Comparison of ENCODE assay signal across 31 cellular contexts in genomic region chr22:22536515-22536914, GRCh38. TPM values are rescaled to one million over a fixed set of nuclear protein-coding genes. Genes with fewer than 3 reads are reported as not detected.
"Had no signal": no experiment of that assay in that cellular context is flagged by ENCODE, and none has a peak within 500 bp of the region (broad histone marks: within the 10 kb centered on the region; RNA-seq: fewer than 3 reads in every experiment).

No MANE protein-coding gene starts in this region.

- H3K9me3 ChIP-seq: suprapubic skin, testis, thoracic aorta, thyroid gland, tibial artery, tibial nerve, transverse colon, upper lobe of left lung, upper lobe of right lung, uterus, vagina had no signal

- ATAC-seq: stimulated activated effector memory CD8-positive, alpha-beta T cell treated with anti-CD3 and anti-CD28 coated beads, Interleukin-12 subunit alpha, Interleukin-12 subunit beta, amount 100 ng/mL, for 72 hours; stimulated activated memory B cell treated with anti-CD40 and anti-IgM and Interleukin-4, amounts not matched to agents 10 μg/mL and 1 μg/mL and 100 μg/mL, for 72 hours; stimulated activated naive B cell treated with anti-CD40 and anti-IgM and Interleukin-4, amounts not matched to agents 10 μg/mL and 1 μg/mL and 100 μg/mL, for 72 hours; stimulated activated naive CD8-positive, alpha-beta T cell treated with anti-CD3 and anti-CD28 coated beads, Interleukin-15, amount 100 ng/mL, for 72 hours; stimulated activated naive CD8-positive, alpha-beta T cell treated with anti-CD3 and anti-CD28 coated beads, Interleukin-15, Interleukin-2, amounts not matched to agents 100 U/mL and 50 U/mL, for 24 hours; upper lobe of right lung had no signal

- H3K27ac ChIP-seq: stomach, suprapubic skin, testis, thoracic aorta, thyroid gland, tibial artery, tibial nerve, transverse colon, upper lobe of left lung, upper lobe of right lung, uterus, vagina had no signal

- DNase-seq: stimulated activated CD4-positive, alpha-beta T cell treated with anti-CD3 and anti-CD28 coated beads, Interleukin-2, amount 100 ng/mL, for 48 hours; stimulated activated CD4-positive, alpha-beta T cell treated with anti-CD3 and anti-CD28 coated beads, Interleukin-4, amount 100 ng/mL, for 1 hour; stimulated activated CD4-positive, alpha-beta T cell treated with anti-CD3 and anti-CD28 coated beads, Interleukin-4, amount 100 ng/mL, for 24 hours; stimulated activated CD4-positive, alpha-beta T cell treated with anti-CD3 and anti-CD28 coated beads, Interleukin-4, amount 100 ng/mL, for 4 hours; stimulated activated CD8-positive, alpha-beta memory T cell treated with anti-CD3 and anti-CD28 coated beads, Interleukin-4, amount 100 ng/mL, for 48 hours; stimulated activated naive B cell treated with anti-CD40 and anti-IgM and Interleukin-4, amounts not matched to agents 10 μg/mL and 1 μg/mL and 100 μg/mL, for 72 hours; stimulated activated naive CD4-positive, alpha-beta T cell; stimulated activated naive CD4-positive, alpha-beta T cell treated with Interleukin-2 at 50 U/mL for 16 hours; stimulated activated naive CD8-positive, alpha-beta T cell treated with anti-CD3 and anti-CD28 coated beads, Interleukin-15, amount 100 ng/mL, for 72 hours; stimulated activated naive CD8-positive, alpha-beta T cell treated with anti-CD3 and anti-CD28 coated beads, Interleukin-15, Interleukin-2, amounts not matched to agents 100 U/mL and 50 U/mL, for 24 hours; stomach; substantia nigra; testis; thyroid gland; tibial artery; transverse colon; trophoblast cell; upper lobe of left lung; upper lobe of right lung; uterus had no signal

- H3K27me3 ChIP-seq: testis, thyroid gland, tibial nerve, transverse colon, upper lobe of left lung, uterus, vagina had no signal

- H3K36me3 ChIP-seq: stomach, suprapubic skin, thoracic aorta, thyroid gland, tibial artery, tibial nerve, transverse colon, upper lobe of left lung, upper lobe of right lung, uterus, vagina had no signal

- H3K4me1 ChIP-seq: stomach, suprapubic skin, testis, thyroid gland, tibial artery, tibial nerve, transverse colon, upper lobe of left lung, upper lobe of right lung, uterus, vagina had no signal

- FAIRE-seq: urothelium cell line had no signal

- H3K4me3 ChIP-seq: stomach, suprapubic skin, testis, thoracic aorta, thyroid gland, tibial artery, tibial nerve, transverse colon, upper lobe of left lung, upper lobe of right lung, uterus, vagina had no signal

RNA-seq across cellular contexts. Expression of gene ZNF280A, which starts 16.4 kb away (rescaled TPM):
- total RNA-seq: stomach, subcutaneous adipose tissue, suprapubic skin, temporal lobe, thoracic aorta, thyroid gland, transverse colon, upper lobe of left lung, upper lobe of right lung, ureter, urinary bladder, uterus, vagina had no signal
- polyA plus RNA-seq: stomach, urinary bladder had no signal

RNA-seq across cellular contexts. Expression of gene PRAME, which starts 22.6 kb away (rescaled TPM):
- total RNA-seq: stomach, subcutaneous adipose tissue, suprapubic skin, temporal lobe, thoracic aorta, tibial nerve, upper lobe of right lung, ureter, urinary bladder, vagina had no signal
- polyA plus RNA-seq: stomach, urinary bladder had no signal

RNA-seq across cellular contexts. Expression of gene ZNF280B, which starts 28.0 kb away (rescaled TPM):
- total RNA-seq: thoracic aorta had no signal
